In genomic region chr1:171185064-171185463, GRCh38 we compare ENCODE assay signal across 17 cellular contexts. TPM values are rescaled to one million over a fixed set of nuclear protein-coding genes. Genes with fewer than 3 reads are reported as not detected.
A peak's percentile ranks its signal among the peaks of the same experiment; 100 is the strongest.
DNase-seq lines count a peak whose midpoint lies in the region; ATAC-seq and TF ChIP-seq lines count a peak whose summit lies in the region.
"Had no signal": no experiment of that assay in that cellular context is flagged by ENCODE, and none has a peak within 500 bp of the region (broad histone marks: within the 10 kb centered on the region; RNA-seq: fewer than 3 reads in every experiment).

Gene FMO2, plus strand, starts transcription at chr1:171185300. Its CDS starts 414 bp downstream, at chr1:171185714.

- H3K4me3 ChIP-seq in adrenal gland (peak within 1 kb of the TSS in 1 of 4 donors; percentile 52), gastroesophageal sphincter (peak within 1 kb of the TSS; percentile 41 to 60), thoracic aorta (peak within 1 kb of the TSS; percentile 78)

- no peaks in the 10 kb centered on the region for H3K36me3 ChIP-seq in adrenal gland (replicated peaks in 1 of 2)
- H3K36me3 ChIP-seq in gastroesophageal sphincter = no peaks in the 10 kb centered on the region
- H3K36me3 ChIP-seq in thoracic aorta = no peaks in the 10 kb centered on the region

- no peaks in the 10 kb centered on the region for H3K9me3 Mint-ChIP-seq in nephron
- H3K9me3 Mint-ChIP-seq in activated naive CD4-positive, alpha-beta T cell treated with anti-CD3 and anti-CD28 coated beads for 36 hours = no peaks in the 10 kb centered on the region
- H3K9me3 Mint-ChIP-seq: activated CD4-positive, alpha-beta memory T cell treated with anti-CD3 and anti-CD28 coated beads for 36 hours; activated T-helper 1 cell treated with anti-CD3 and anti-CD28 coated beads, Interleukin-12 subunit alpha, Interleukin-12 subunit beta, Interleukin-2, Interleukin-4 antibody, amounts not matched to agents 30 ng/mL and 10 ng/mL and 1 ng/mL, durations not matched to agents 14 hours and 24 hours and 36 hours; dendritic cell treated with granulocyte-macrophage colony-stimulating factor and Interleukin-4, amounts not matched to agents 40 ng/mL and 50 ng/mL, for 4 days had no signal

- H3K4me1 Mint-ChIP-seq in nephron = peaks cover 38% of the 10 kb centered on the region
- no peaks in the 10 kb centered on the region for H3K4me1 Mint-ChIP-seq in activated naive CD4-positive, alpha-beta T cell treated with anti-CD3 and anti-CD28 coated beads for 36 hours (ENCODE audit: low read depth)

- WGBS in adrenal gland, 4 donors = 58 to 63% (median 63%) methylated on average over 5 of the region's 5 CpGs
- WGBS in gastroesophageal sphincter (ENCODE audit: low coverage in 1 of 2), 2 donors = 19 to 20% methylated on average over 4 to 5 of the region's 5 CpGs

- ATAC-seq in gastroesophageal sphincter = peak; percentile 79
- peak; percentile 56 for ATAC-seq in thoracic aorta (ENCODE audit: insufficient number of reproducible peaks, low FRiP score, low read depth)
- ATAC-seq: foreskin keratinocyte had no signal

- H3K27ac ChIP-seq in adrenal gland (peak within 1 kb of the TSS in 3 of 5 donors; percentile 1 to 39 (median 27)), gastroesophageal sphincter (peak within 1 kb of the TSS; percentile 60 to 73 (median 70)), thoracic aorta (peak within 1 kb of the TSS; percentile 77 to 78)
- H3K27ac ChIP-seq: foreskin keratinocyte had no signal

- no peak for TF ChIP-seq EP300 in gastroesophageal sphincter (IDR thresholded peaks at IDR 0.05)

- TF ChIP-seq POLR2A in adrenal gland (IDR thresholded peaks at IDR 0.05) = no peak
- TF ChIP-seq POLR2A in gastroesophageal sphincter (IDR thresholded peaks at IDR 0.05) = peak in 1 of 2 donors; percentile 9

- no peaks in the 10 kb centered on the region for H3K27me3 Mint-ChIP-seq in nephron (ENCODE audit: low read depth)
- peaks cover 5% of the 10 kb centered on the region for H3K27me3 Mint-ChIP-seq in activated naive CD4-positive, alpha-beta T cell treated with anti-CD3 and anti-CD28 coated beads for 36 hours (ENCODE audit: low read depth)
- H3K27me3 Mint-ChIP-seq: dendritic cell treated with granulocyte-macrophage colony-stimulating factor and Interleukin-4, amounts not matched to agents 40 ng/mL and 50 ng/mL, for 4 days had no signal

- peak within 1 kb of the TSS in 2 of 3 experiments; percentile 73 to 86 for H3K27ac Mint-ChIP-seq in nephron
- H3K27ac Mint-ChIP-seq in activated naive CD4-positive, alpha-beta T cell treated with anti-CD3 and anti-CD28 coated beads for 36 hours = no peak within 1 kb of the TSS
- H3K27ac Mint-ChIP-seq: activated CD4-positive, alpha-beta memory T cell treated with anti-CD3 and anti-CD28 coated beads for 36 hours; activated T-helper 1 cell treated with anti-CD3 and anti-CD28 coated beads, Interleukin-12 subunit alpha, Interleukin-12 subunit beta, Interleukin-2, Interleukin-4 antibody, amounts not matched to agents 30 ng/mL and 10 ng/mL and 1 ng/mL, durations not matched to agents 14 hours and 24 hours and 36 hours; dendritic cell treated with granulocyte-macrophage colony-stimulating factor and Interleukin-4, amounts not matched to agents 40 ng/mL and 50 ng/mL, for 4 days had no signal

- DNase-seq in adrenal gland = no peak
- DNase-seq in thoracic aorta (ENCODE audit: low spot score) = no peak
- DNase-seq in hippocampal formation (lab: John Stamatoyannopoulos, UW) = no peak
- DNase-seq in activated naive CD4-positive, alpha-beta T cell treated with anti-CD3 and anti-CD28 coated beads for 36 hours = no peak
- no peak for DNase-seq in stimulated activated CD4-positive, alpha-beta T cell treated with anti-CD3 and anti-CD28 coated beads, Interleukin-12 subunit alpha, Interleukin-12 subunit beta, amount 100 ng/mL, for 4 hours
- no peak for DNase-seq in NCI-H1048 (lab: John Stamatoyannopoulos, UW)
- DNase-seq: activated CD4-positive, alpha-beta memory T cell treated with anti-CD3 and anti-CD28 coated beads for 36 hours; anterior cingulate cortex; foreskin keratinocyte; KG1; NCI-H1417 treated with DMSO at 0.1 percent for 48 hours; stimulated activated CD4-positive, alpha-beta T cell treated with anti-CD3 and anti-CD28 coated beads, Interleukin-2, amount 100 ng/mL, for 48 hours had no signal

- no peak within 1 kb of the TSS for H3K4me3 Mint-ChIP-seq in nephron
- no peak within 1 kb of the TSS for H3K4me3 Mint-ChIP-seq in activated naive CD4-positive, alpha-beta T cell treated with anti-CD3 and anti-CD28 coated beads for 36 hours
- H3K4me3 Mint-ChIP-seq: activated CD4-positive, alpha-beta memory T cell treated with anti-CD3 and anti-CD28 coated beads for 36 hours; activated T-helper 1 cell treated with anti-CD3 and anti-CD28 coated beads, Interleukin-12 subunit alpha, Interleukin-12 subunit beta, Interleukin-2, Interleukin-4 antibody, amounts not matched to agents 30 ng/mL and 10 ng/mL and 1 ng/mL, durations not matched to agents 14 hours and 24 hours and 36 hours; dendritic cell treated with granulocyte-macrophage colony-stimulating factor and Interleukin-4, amounts not matched to agents 40 ng/mL and 50 ng/mL, for 4 days had no signal

- H3K27me3 ChIP-seq in adrenal gland (no peaks in the 10 kb centered on the region), gastroesophageal sphincter (no peaks in the 10 kb centered on the region), thoracic aorta (replicated peaks; ENCODE audit: insufficient read depth) (no peaks in the 10 kb centered on the region)
- H3K27me3 ChIP-seq: foreskin keratinocyte had no signal

- intact Hi-C loops in adrenal gland (cut with DNase I) = no loop called here
- intact Hi-C loops in activated naive CD4-positive, alpha-beta T cell treated with anti-CD3 and anti-CD28 coated beads for 36 hours (cut with micrococcal nuclease) = loop anchor here (5.0 kb wide), 1 partner anchor 1258 kb away; no protein-coding TSS in a partner anchor

- no peaks in the 10 kb centered on the region for H3K9me3 ChIP-seq in adrenal gland (replicated peaks in 1 of 3)
- H3K9me3 ChIP-seq in gastroesophageal sphincter = no peaks in the 10 kb centered on the region
- H3K9me3 ChIP-seq in thoracic aorta = no peaks in the 10 kb centered on the region

- TF ChIP-seq CTCF in adrenal gland (IDR thresholded peaks at IDR 0.05) = no peak
- peak in 1 of 4 experiments; percentile 5 for TF ChIP-seq CTCF in gastroesophageal sphincter (IDR thresholded peaks at IDR 0.05)
- TF ChIP-seq CTCF in nephron (IDR thresholded peaks at IDR 0.05; ENCODE audit: unreplicated experiment in 3 of 3) = no peak
- peak; percentile 9 for TF ChIP-seq CTCF in thoracic aorta (IDR thresholded peaks at IDR 0.05)

- H3K4me1 ChIP-seq in adrenal gland (replicated peaks in 1 of 2) = no peaks in the 10 kb centered on the region
- H3K4me1 ChIP-seq in gastroesophageal sphincter = peaks cover 0 to 26% (median 0%) of the 10 kb centered on the region in 3 donors
- peaks cover 10 to 40% of the 10 kb centered on the region in 2 donors for H3K4me1 ChIP-seq in thoracic aorta (ENCODE audit: control insufficient read depth in 1 of 2, low read depth in 2 of 2)

- CTCF ChIA-PET in activated naive CD4-positive, alpha-beta T cell treated with anti-CD3 and anti-CD28 coated beads for 36 hours (lab: Charles Lee) = interaction anchor here (0.7 to 2.3 kb wide), 2 partner anchors 197 to 218 kb away, joined by 3 to 8 read pairs; no protein-coding TSS in a partner anchor

- no peaks in the 10 kb centered on the region for H3K36me3 Mint-ChIP-seq in nephron (ENCODE audit: low read depth)
- no peaks in the 10 kb centered on the region for H3K36me3 Mint-ChIP-seq in activated naive CD4-positive, alpha-beta T cell treated with anti-CD3 and anti-CD28 coated beads for 36 hours (ENCODE audit: low read depth)
- H3K36me3 Mint-ChIP-seq: activated CD4-positive, alpha-beta memory T cell treated with anti-CD3 and anti-CD28 coated beads for 36 hours had no signal

RNA-seq across cellular contexts. Expression of gene FMO2, which starts in this region (rescaled TPM):
- total RNA-seq in adrenal gland (100 to 1,000 TPM in 1 of 8 donors, 10 to 100 TPM in 7; 36.8 to 149 (median 67.3) TPM), gastroesophageal sphincter (10 to 100 TPM; 33.9 to 74.1 (median 35.9) TPM), thoracic aorta (100 to 1,000 TPM; 292 to 375 TPM)
- polyA plus RNA-seq in adrenal gland = 10 to 100 TPM; 14.0 to 29.8 (median 24.3) TPM
- not detected for total RNA-seq in activated naive CD4-positive, alpha-beta T cell treated with anti-CD3 and anti-CD28 coated beads for 36 hours
- total RNA-seq: activated CD4-positive, alpha-beta memory T cell treated with anti-CD3 and anti-CD28 coated beads for 36 hours; activated T-helper 1 cell treated with anti-CD3 and anti-CD28 coated beads, Interleukin-12 subunit alpha, Interleukin-12 subunit beta, Interleukin-2, Interleukin-4 antibody, amounts not matched to agents 30 ng/mL and 10 ng/mL and 1 ng/mL, durations not matched to agents 14 hours and 24 hours and 36 hours; foreskin keratinocyte; SK-MEL-5 had no signal
- polyA plus RNA-seq: foreskin keratinocyte had no signal

Comparison
In these comparisons a context has a peak if more than half of its experiments do, and no peak if none do; other contexts are left out.
1. RNA of gene FMO2 (total RNA-seq): 292 to 375 TPM in thoracic aorta, 36.8 to 149 TPM in adrenal gland and 33.9 to 74.1 TPM in gastroesophageal sphincter; not detected in activated naive CD4-positive, alpha-beta T cell treated with anti-CD3 and anti-CD28 coated beads for 36 hours; every median in the first group is over 10 times any median in the second.
2. H3K27ac ChIP-seq: peak in every context shown above with its lines; median percentile 78 in thoracic aorta; 70 in gastroesophageal sphincter; 27 in adrenal gland.